In the genomic region with DNA sequence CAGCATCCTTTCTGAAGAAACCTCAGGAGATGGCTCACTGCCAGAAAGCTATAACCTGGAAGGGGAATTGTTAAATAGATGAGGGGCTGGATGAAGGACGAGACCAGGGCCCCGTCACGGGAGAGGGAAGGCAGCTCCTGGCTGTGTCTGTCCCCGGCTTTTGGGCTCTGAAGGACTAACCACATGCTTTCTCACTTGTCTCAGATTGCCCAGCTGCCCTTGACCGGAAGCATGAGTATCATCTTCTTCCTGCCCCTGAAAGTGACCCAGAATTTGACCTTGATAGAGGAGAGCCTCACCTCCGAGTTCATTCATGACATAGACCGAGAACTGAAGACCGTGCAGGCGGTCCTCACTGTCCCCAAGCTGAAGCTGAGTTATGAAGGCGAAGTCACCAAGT, we compare ENCODE assay signal across 1 cellular context.
TF ChIP-seq lines count a peak whose summit lies in the region.

No MANE protein-coding gene starts in this region.

TF ChIP-seq in K562, 482 proteins besides CTCF, POLR2A, EP300 and RAD21:
- TF ChIP-seq HDAC3 (IDR thresholded peaks at IDR 0.05; ENCODE audit: borderline replicate concordance, partially characterized antibody) (no peak), ZBTB26 (CRISPR knock-in tag; IDR thresholded peaks at IDR 0.05) (no peak), NFIC (IDR thresholded peaks at IDR 0.05) (0 out of 2 replicates have a peak, but pooled peaks have one; percentile 34)
TF ChIP-seq in K562: peak in this region for 1.
